ENCODE assay signal across 1 cellular context in the genomic region with DNA sequence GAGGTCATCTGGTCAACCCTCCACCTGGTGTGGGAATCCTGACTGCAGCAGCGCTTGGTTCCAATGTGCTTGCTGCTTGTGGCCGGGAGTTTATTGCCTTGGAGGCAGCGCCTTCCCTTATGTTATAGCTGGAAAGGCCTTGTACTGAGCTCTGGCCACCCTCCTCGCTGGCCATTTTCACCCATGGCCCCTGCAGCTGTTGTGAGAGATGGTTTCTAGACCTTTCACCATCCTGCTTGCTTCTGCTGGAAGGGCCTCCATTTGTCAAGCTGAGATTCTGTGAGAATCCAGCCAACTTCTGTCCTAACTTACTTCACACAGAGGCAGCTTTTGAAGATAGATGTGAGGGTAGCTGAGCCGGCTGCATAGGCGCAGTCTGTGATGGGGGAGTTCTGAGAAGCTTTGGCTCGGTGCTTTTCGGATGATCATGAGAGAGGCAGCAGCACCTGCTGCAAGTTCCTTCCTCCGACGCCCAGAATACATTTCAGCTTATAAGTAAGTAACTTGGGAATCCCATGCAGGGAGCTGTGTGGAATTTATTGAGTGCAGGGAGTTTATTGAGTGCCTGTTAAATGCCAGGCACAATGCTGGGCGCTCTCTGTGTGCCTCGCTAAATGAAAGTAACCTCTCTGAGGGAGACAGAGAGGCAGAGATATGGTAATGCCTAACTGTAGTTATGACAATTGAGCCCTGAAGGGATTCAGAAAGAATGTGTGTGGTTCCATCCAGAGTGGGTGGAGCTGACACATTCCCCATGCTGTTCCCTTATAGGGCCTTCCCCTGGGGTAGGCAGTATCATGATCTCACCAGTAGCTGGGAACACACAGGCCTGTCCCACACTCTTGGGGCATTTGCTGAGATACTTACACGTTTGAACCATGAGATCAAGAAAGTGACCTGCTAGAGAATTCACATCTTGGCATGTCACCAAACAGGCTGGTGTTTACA.
TF ChIP-seq lines count a peak whose summit lies in the region.

No MANE protein-coding gene starts in this region.

TF ChIP-seq in HCT116, 20 proteins besides CTCF, POLR2A, EP300 and RAD21 (continued from another document):
- no peak for TF ChIP-seq EGR1 (IDR thresholded peaks at IDR 0.05; ENCODE audit: low read depth)
- no peak for TF ChIP-seq EZH2 (IDR thresholded peaks at IDR 0.05)
- TF ChIP-seq, protein P1, sequence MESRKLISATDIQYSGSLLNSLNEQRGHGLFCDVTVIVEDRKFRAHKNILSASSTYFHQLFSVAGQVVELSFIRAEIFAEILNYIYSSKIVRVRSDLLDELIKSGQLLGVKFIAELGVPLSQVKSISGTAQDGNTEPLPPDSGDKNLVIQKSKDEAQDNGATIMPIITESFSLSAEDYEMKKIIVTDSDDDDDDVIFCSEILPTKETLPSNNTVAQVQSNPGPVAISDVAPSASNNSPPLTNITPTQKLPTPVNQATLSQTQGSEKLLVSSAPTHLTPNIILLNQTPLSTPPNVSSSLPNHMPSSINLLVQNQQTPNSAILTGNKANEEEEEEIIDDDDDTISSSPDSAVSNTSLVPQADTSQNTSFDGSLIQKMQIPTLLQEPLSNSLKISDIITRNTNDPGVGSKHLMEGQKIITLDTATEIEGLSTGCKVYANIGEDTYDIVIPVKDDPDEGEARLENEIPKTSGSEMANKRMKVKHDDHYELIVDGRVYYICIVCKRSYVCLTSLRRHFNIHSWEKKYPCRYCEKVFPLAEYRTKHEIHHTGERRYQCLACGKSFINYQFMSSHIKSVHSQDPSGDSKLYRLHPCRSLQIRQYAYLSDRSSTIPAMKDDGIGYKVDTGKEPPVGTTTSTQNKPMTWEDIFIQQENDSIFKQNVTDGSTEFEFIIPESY (IDR thresholded peaks at IDR 0.05; ENCODE audit: extremely low read depth, insufficient replicate concordance, low read length), result no peak
- TF ChIP-seq CBX3 (IDR thresholded peaks at IDR 0.05; ENCODE audit: low read depth), result no peak
- TF ChIP-seq SIN3A (IDR thresholded peaks at IDR 0.05; ENCODE audit: low read depth), result no peak
- TF ChIP-seq, protein P2, sequence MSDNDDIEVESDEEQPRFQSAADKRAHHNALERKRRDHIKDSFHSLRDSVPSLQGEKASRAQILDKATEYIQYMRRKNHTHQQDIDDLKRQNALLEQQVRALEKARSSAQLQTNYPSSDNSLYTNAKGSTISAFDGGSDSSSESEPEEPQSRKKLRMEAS (IDR thresholded peaks at IDR 0.05), result no peak
- TF ChIP-seq ZNF274 (IDR thresholded peaks at IDR 0.05; ENCODE audit: low read depth, low read length), result no peak
- TF ChIP-seq, protein P3, sequence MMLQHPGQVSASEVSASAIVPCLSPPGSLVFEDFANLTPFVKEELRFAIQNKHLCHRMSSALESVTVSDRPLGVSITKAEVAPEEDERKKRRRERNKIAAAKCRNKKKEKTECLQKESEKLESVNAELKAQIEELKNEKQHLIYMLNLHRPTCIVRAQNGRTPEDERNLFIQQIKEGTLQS (IDR thresholded peaks at IDR 0.05), result no peak
- TF ChIP-seq SP1 (IDR thresholded peaks at IDR 0.05; ENCODE audit: low read depth), result no peak
- no peak for TF ChIP-seq ZFX (IDR thresholded peaks at IDR 0.05)
